ENCODE assay signal across 7 cellular contexts in the genomic region with DNA sequence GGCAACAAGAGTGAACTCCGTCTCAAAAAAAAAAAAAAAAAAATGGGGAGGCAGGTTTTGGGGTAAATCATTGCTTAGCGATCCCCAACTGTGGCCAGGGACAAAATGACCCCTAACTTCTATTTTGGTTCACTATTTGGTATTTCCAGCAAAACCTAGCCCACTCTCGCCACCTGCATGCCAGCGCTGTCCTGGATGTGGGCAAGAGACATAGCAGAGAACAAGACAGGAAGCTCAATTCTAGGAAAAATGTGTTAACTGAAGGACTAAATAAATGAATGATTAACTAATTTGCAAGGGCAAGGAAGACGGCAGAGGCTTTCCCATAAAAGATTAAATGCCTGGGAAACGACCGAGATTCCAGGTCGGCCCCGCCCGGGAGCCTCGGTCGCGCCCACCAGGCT. TPM values are rescaled to one million over a fixed set of nuclear protein-coding genes. Genes with fewer than 3 reads are reported as not detected.
A peak's percentile ranks its signal among the peaks of the same experiment; 100 is the strongest.
DNase-seq lines count a peak whose midpoint lies in the region; ATAC-seq and TF ChIP-seq lines count a peak whose summit lies in the region.

No MANE protein-coding gene starts in this region.

- H3K4me3 ChIP-seq in Panc1 (ENCODE audit: low read depth in 2 of 2, low read length in 2 of 2), result peak overlapping the region; percentile 57 to 63
- H3K4me3 ChIP-seq in esophagus muscularis mucosa, result peak overlapping the region; percentile 62 to 82 (median 72)

- H3K27ac ChIP-seq in Panc1 (ENCODE audit: low read length) (peak overlapping the region; percentile 82), esophagus muscularis mucosa (replicated peaks in 1 of 4) (peak overlapping the region; percentile 86 to 94 (median 88))

- in situ Hi-C loops in Panc1 (cut with HindIII; ENCODE audit: low pct_unique_long_range_greater_than_20kb, low sequenced_read_pairs), result no loop called here

- H3K4me1 ChIP-seq in Panc1 (ENCODE audit: control insufficient read depth, insufficient read depth, low read length) (no peaks in the 10 kb centered on the region; the same call in 1 of the 2 replicates), esophagus muscularis mucosa (peaks cover 11 to 19% (median 16%) of the 10 kb centered on the region in 4 donors)

- WGBS in esophagus muscularis mucosa, result 8% methylated on average over 13 of the region's 13 CpGs

- CTCF ChIA-PET in Panc1 (lab: Charles Lee), result no interaction called here

- ATAC-seq in GM21423 (IDR thresholded peaks at IDR 0.05; ENCODE audit: unreplicated experiment) (peak; percentile 5), Panc1 (peak; percentile 27), omental fat pad (ENCODE audit: low FRiP score) (peak; percentile 10), GM21786 (IDR thresholded peaks at IDR 0.05; ENCODE audit: unreplicated experiment) (no peak)

- DNase-seq in Panc1 (ENCODE audit: low read depth, low spot score), result no peak
- no peak for DNase-seq in esophagus muscularis mucosa (ENCODE audit: extremely low spot score)
- no peak for DNase-seq in omental fat pad (ENCODE audit: low spot score)
- DNase-seq in OCI-M2 (lab: John Stamatoyannopoulos, UW; ENCODE audit: unreplicated experiment), result no peak
- no peak for DNase-seq in globus pallidus (ENCODE audit: low spot score)

- TF ChIP-seq CTCF in Panc1 (IDR thresholded peaks at IDR 0.05), result no peak
- no peak for TF ChIP-seq CTCF in esophagus muscularis mucosa (IDR thresholded peaks at IDR 0.05)
- TF ChIP-seq CTCF in omental fat pad (IDR thresholded peaks at IDR 0.05), result no peak

- H3K36me3 ChIP-seq in Panc1 (ENCODE audit: control insufficient read depth, insufficient read depth, low read length), result no peaks in the 10 kb centered on the region
- H3K36me3 ChIP-seq in esophagus muscularis mucosa, result peaks cover 0 to 26% (median 16%) of the 10 kb centered on the region in 4 donors

- H3K27me3 ChIP-seq in Panc1 (ENCODE audit: control insufficient read depth, insufficient read depth, low read length) (no peaks in the 10 kb centered on the region), esophagus muscularis mucosa (no peaks in the 10 kb centered on the region)

- TF ChIP-seq EP300 in esophagus muscularis mucosa (IDR thresholded peaks at IDR 0.05), result no peak

- TF ChIP-seq POLR2A in esophagus muscularis mucosa (IDR thresholded peaks at IDR 0.05; ENCODE audit: low read depth), result no peak

- no TSS peak for BruUV-seq in Panc1 (replicated peaks; lab: Mats Ljungman, UMichigan)

- intact Hi-C loops in Panc1 (cut with micrococcal nuclease; ENCODE audit: unreplicated experiment) (no loop called here), esophagus muscularis mucosa (cut with DNase I) (no loop called here)

- H3K9me3 ChIP-seq in Panc1 (ENCODE audit: control insufficient read depth, insufficient read depth, low read depth, low read length) (no peaks in the 10 kb centered on the region), esophagus muscularis mucosa (no peaks in the 10 kb centered on the region)

- POLR2A ChIA-PET in Panc1 (lab: Charles Lee), result interaction anchor here (0.7 kb wide), 1 partner anchor 117 kb away, joined by 3 read pairs; no protein-coding TSS in a partner anchor

RNA-seq across cellular contexts. Expression of gene NICN1, which starts 0.4 kb away (rescaled TPM):
- 9.2 TPM for total RNA-seq in Panc1 (2021; ENCODE audit: unreplicated experiment)
- polyA plus RNA-seq in Panc1 (2012; ENCODE audit: insufficient read length), result 9.8 TPM
- 10 to 100 TPM in 1 of 4 donors, 1 to 10 TPM in 3; 4.5 to 11.4 (median 7.4) TPM for total RNA-seq in esophagus muscularis mucosa
- 1 to 10 TPM; 2.7 to 9.4 (median 5.6) TPM for total RNA-seq in omental fat pad

RNA-seq across cellular contexts. Expression of gene AMT, which starts 6.4 kb away (rescaled TPM):
- 1.1 TPM for total RNA-seq in Panc1 (2021; ENCODE audit: unreplicated experiment)
- 2.9 TPM for polyA plus RNA-seq in Panc1 (2012; ENCODE audit: insufficient read length)
- 1 to 10 TPM; 1.7 to 5.8 (median 3.8) TPM for total RNA-seq in esophagus muscularis mucosa
- 1 to 10 TPM; 1.6 to 6.8 (median 3.3) TPM for total RNA-seq in omental fat pad

RNA-seq across cellular contexts. Expression of gene TCTA, which starts 16.5 kb away (rescaled TPM):
- 17.6 TPM for total RNA-seq in Panc1 (2021; ENCODE audit: unreplicated experiment)
- 17.0 TPM for polyA plus RNA-seq in Panc1 (2012; ENCODE audit: insufficient read length)
- 10 to 100 TPM; 22.0 to 29.8 (median 26.2) TPM for total RNA-seq in esophagus muscularis mucosa
- 10 to 100 TPM; 15.1 to 30.9 (median 24.0) TPM for total RNA-seq in omental fat pad

RNA-seq across cellular contexts. Expression of gene RHOA, which starts 16.9 kb away (rescaled TPM):
- total RNA-seq in Panc1 (2021; ENCODE audit: unreplicated experiment), result 296 TPM
- 375 TPM for polyA plus RNA-seq in Panc1 (2012; ENCODE audit: insufficient read length)
- 100 to 1,000 TPM; 380 to 521 (median 480) TPM for total RNA-seq in esophagus muscularis mucosa
- total RNA-seq in omental fat pad, result 100 to 1,000 TPM; 456 to 542 (median 494) TPM

RNA-seq across cellular contexts. Expression of gene DAG1, which starts 41.4 kb away (rescaled TPM):
- 160 TPM for total RNA-seq in Panc1 (2021; ENCODE audit: unreplicated experiment)
- 74.8 TPM for polyA plus RNA-seq in Panc1 (2012; ENCODE audit: insufficient read length)
- total RNA-seq in esophagus muscularis mucosa, result 100 to 1,000 TPM in 3 of 4 donors, 10 to 100 TPM in 1; 89.3 to 190 (median 135) TPM
- total RNA-seq in omental fat pad, result 10 to 100 TPM; 37.8 to 65.0 (median 44.4) TPM
